Comparison of ENCODE assay signal across 30 cellular contexts in the genomic region with DNA sequence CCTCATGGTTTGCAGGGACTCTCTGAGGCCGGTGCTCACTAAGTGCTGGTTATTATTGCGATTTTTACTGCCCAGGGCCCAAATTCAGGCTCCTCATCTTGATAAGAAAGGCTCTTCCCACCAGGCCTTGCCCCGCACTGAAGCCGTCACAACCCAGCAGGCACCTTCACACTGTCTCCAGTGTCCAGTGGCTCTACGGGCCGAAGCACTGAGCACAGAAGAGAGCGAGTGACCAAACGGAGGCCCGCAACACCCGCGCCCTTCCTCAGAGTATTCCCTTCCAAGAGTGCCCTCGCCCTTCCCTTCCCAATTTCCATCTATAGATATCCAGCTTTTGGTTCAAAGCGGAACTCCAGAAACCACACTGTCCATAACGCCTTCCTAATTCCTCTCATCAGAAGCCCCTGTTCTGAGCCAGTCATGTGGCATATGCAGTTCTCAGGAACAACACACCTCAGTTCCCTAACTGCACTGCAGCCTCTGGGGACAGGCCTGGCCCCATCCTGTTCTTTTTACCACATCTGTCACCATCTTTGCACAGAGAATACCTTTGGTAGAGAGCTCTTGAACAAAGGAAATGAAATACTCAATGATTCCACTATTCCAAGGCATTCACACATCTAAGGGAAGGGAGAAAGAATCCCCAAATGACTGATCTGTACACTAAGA. TPM values are rescaled to one million over a fixed set of nuclear protein-coding genes. Genes with fewer than 3 reads are reported as not detected.
"Had no signal": no experiment of that assay in that cellular context is flagged by ENCODE, and none has a peak within 500 bp of the region (broad histone marks: within the 10 kb centered on the region; RNA-seq: fewer than 3 reads in every experiment).

No MANE protein-coding gene starts in this region.

- H3K27me3 ChIP-seq: adrenal gland, ovary, right lobe of liver, stomach, suprapubic skin, tibial nerve had no signal

- H3K4me1 Mint-ChIP-seq: activated B cell treated with CpG ODN at 0.5 μM for 24 hours; activated CD4-positive, alpha-beta T cell treated with anti-CD3 and anti-CD28 coated beads for 36 hours had no signal

- H3K27ac ChIP-seq: adrenal gland, lower lobe of right lung, ovary, right lobe of liver had no signal

- H3K9me3 Mint-ChIP-seq: activated B cell treated with CpG ODN at 0.5 μM for 24 hours; activated T-cell treated with anti-CD3 and anti-CD28 coated beads, Interleukin-2, amount 50 U/mL, for 24 hours; activated T-helper 2 cell treated with anti-CD3 and anti-CD28 coated beads, Interferon-gamma antibody, Interleukin-2, Interleukin-4, amounts not matched to agents 10 μg/mL and 5 μg/mL and 100 μg/mL, durations not matched to agents 14 hours and 24 hours and 36 hours; stimulated activated effector memory CD8-positive, alpha-beta T cell treated with anti-CD3 and anti-CD28 coated beads, Interleukin-12 subunit alpha, Interleukin-12 subunit beta, amount 100 ng/mL, for 72 hours; T-helper 1 cell treated with Interleukin-12 subunit alpha and Interleukin-12 subunit beta and Interleukin-4 antibody, amounts not matched to agents 30 μg/mL and 1 μg/mL, for 36 hours had no signal

- DNase-seq: activated B cell treated with CpG ODN at 0.5 μM for 24 hours; activated CD4-positive, alpha-beta T cell treated with anti-CD3 and anti-CD28 coated beads for 36 hours; activated CD4-positive, alpha-beta T cell treated with anti-CD3 and anti-CD28 coated beads, Interleukin-2, amount 50 U/mL, for 4 hours; activated CD8-positive, alpha-beta memory T cell treated with anti-CD3 and anti-CD28 coated beads for 24 hours; activated CD8-positive, alpha-beta memory T cell treated with anti-CD3 and anti-CD28 coated beads, Interleukin-2, amount 50 U/mL, for 4 hours; activated naive CD4-positive, alpha-beta T cell; activated T-cell treated with anti-CD3 and anti-CD28 coated beads, Interleukin-2, amount 50 U/mL, for 24 hours; erythroblast; foreskin fibroblast; lower lobe of right lung; mesendoderm; mucosa of descending colon; ovary; stimulated activated CD4-positive, alpha-beta T cell treated with anti-CD3 and anti-CD28 coated beads, Interleukin-2, amount 100 ng/mL, for 24 hours; stomach had no signal

- FAIRE-seq: astrocyte, endometrium, urothelium cell line had no signal

- H3K4me3 ChIP-seq: adrenal gland, lower lobe of right lung, mucosa of descending colon, ovary, right lobe of liver, skin epidermis, stomach, suprapubic skin, tibial nerve had no signal

- H3K9me3 ChIP-seq: adrenal gland, lower lobe of right lung, mucosa of descending colon, ovary, right lobe of liver, stomach, suprapubic skin, tibial nerve had no signal

- H3K27me3 Mint-ChIP-seq: activated B cell treated with CpG ODN at 0.5 μM for 24 hours; activated CD4-positive, alpha-beta T cell treated with anti-CD3 and anti-CD28 coated beads for 36 hours; activated naive CD8-positive, alpha-beta T cell; activated T-cell treated with anti-CD3 and anti-CD28 coated beads, Interleukin-2, amount 50 U/mL, for 24 hours had no signal

- H3K36me3 Mint-ChIP-seq: activated naive CD8-positive, alpha-beta T cell; stimulated activated effector memory CD8-positive, alpha-beta T cell treated with anti-CD3 and anti-CD28 coated beads, Interleukin-12 subunit alpha, Interleukin-12 subunit beta, amount 100 ng/mL, for 72 hours had no signal

- H3K4me3 Mint-ChIP-seq: activated B cell treated with CpG ODN at 0.5 μM for 24 hours; activated CD4-positive, alpha-beta T cell treated with anti-CD3 and anti-CD28 coated beads for 36 hours; activated naive CD8-positive, alpha-beta T cell; activated T-cell treated with anti-CD3 and anti-CD28 coated beads, Interleukin-2, amount 50 U/mL, for 24 hours; stimulated activated effector memory CD8-positive, alpha-beta T cell treated with anti-CD3 and anti-CD28 coated beads, Interleukin-12 subunit alpha, Interleukin-12 subunit beta, amount 100 ng/mL, for 72 hours; T-helper 1 cell treated with Interleukin-12 subunit alpha and Interleukin-12 subunit beta and Interleukin-4 antibody, amounts not matched to agents 30 μg/mL and 1 μg/mL, for 36 hours had no signal

- H3K27ac Mint-ChIP-seq: activated B cell treated with CpG ODN at 0.5 μM for 24 hours; activated CD4-positive, alpha-beta T cell treated with anti-CD3 and anti-CD28 coated beads for 36 hours; activated naive CD8-positive, alpha-beta T cell; activated T-cell treated with anti-CD3 and anti-CD28 coated beads, Interleukin-2, amount 50 U/mL, for 24 hours; activated T-helper 2 cell treated with anti-CD3 and anti-CD28 coated beads, Interferon-gamma antibody, Interleukin-2, Interleukin-4, amounts not matched to agents 10 μg/mL and 5 μg/mL and 100 μg/mL, durations not matched to agents 14 hours and 24 hours and 36 hours; stimulated activated effector memory CD8-positive, alpha-beta T cell treated with anti-CD3 and anti-CD28 coated beads, Interleukin-12 subunit alpha, Interleukin-12 subunit beta, amount 100 ng/mL, for 72 hours; T-helper 1 cell treated with Interleukin-12 subunit alpha and Interleukin-12 subunit beta and Interleukin-4 antibody, amounts not matched to agents 30 μg/mL and 1 μg/mL, for 36 hours had no signal

- ATAC-seq: activated CD4-positive, alpha-beta T cell treated with anti-CD3 and anti-CD28 coated beads for 36 hours; left lobe of liver; lower lobe of right lung; mucosa of descending colon; right lobe of liver; stimulated activated effector memory CD8-positive, alpha-beta T cell treated with anti-CD3 and anti-CD28 coated beads, Interleukin-12 subunit alpha, Interleukin-12 subunit beta, amount 100 ng/mL, for 72 hours had no signal

- H3K36me3 ChIP-seq: adrenal gland, lower lobe of right lung, ovary, right lobe of liver, stomach, suprapubic skin, tibial nerve had no signal

RNA-seq across cellular contexts. Expression of a gene that starts 15.1 kb away (rescaled TPM):
- total RNA-seq: kidney epithelial cell, lower lobe of right lung, mucosa of descending colon, right lobe of liver, stomach, suprapubic skin, tibial nerve had no signal
- polyA plus RNA-seq: fibroblast of lung had no signal
